In genomic region chr1:39566441-39567137, GRCh38 we compare ENCODE assay signal across 1 cellular context.
TF ChIP-seq lines count a peak whose summit lies in the region.

No MANE protein-coding gene starts in this region.

TF ChIP-seq in GM12878, 131 proteins besides CTCF, POLR2A, EP300 and RAD21:
- no peak for TF ChIP-seq ZNF622 (IDR thresholded peaks at IDR 0.05)
- TF ChIP-seq ESRRA (IDR thresholded peaks at IDR 0.05; ENCODE audit: low read length) = no peak
- TF ChIP-seq SMAD5 (IDR thresholded peaks at IDR 0.05; ENCODE audit: low read depth) = no peak
- TF ChIP-seq ZBTB33 (IDR thresholded peaks at IDR 0.05) = no peak
- no peak for TF ChIP-seq CBX3 (IDR thresholded peaks at IDR 0.05; ENCODE audit: borderline replicate concordance, low read depth)
- no peak for TF ChIP-seq TCF7 (IDR thresholded peaks at IDR 0.05; ENCODE audit: borderline replicate concordance)
- TF ChIP-seq POLR2AphosphoS5 (IDR thresholded peaks at IDR 0.05; ENCODE audit: low read length) = peak; percentile 43; the same call in 1 of the 2 replicates
